ENCODE assay signal across 8 cellular contexts in genomic region chr1:223748773-223749733, GRCh38. TPM values are rescaled to one million over a fixed set of nuclear protein-coding genes. Genes with fewer than 3 reads are reported as not detected.
A peak's percentile ranks its signal among the peaks of the same experiment; 100 is the strongest.
DNase-seq lines count a peak whose midpoint lies in the region; ATAC-seq and TF ChIP-seq lines count a peak whose summit lies in the region.

No MANE protein-coding gene starts in this region.

- intact Hi-C loops in right lobe of liver (cut with DNase I) = loop anchor here (5.0 kb wide), 1 partner anchor 37 kb away; the partner anchor contains the start of gene CAPN2 (in 2 of the 2)

- no peaks in the 10 kb centered on the region for H3K9me3 ChIP-seq in right lobe of liver

- WGBS in right lobe of liver (ENCODE audit: insufficient coverage, low coverage, low lambda C conversion rate, missing lambda C conversion rate) = 11% methylated on average over 37 of the region's 61 CpGs

- H3K4me3 ChIP-seq in right lobe of liver = peak overlapping the region; percentile 52 to 59 (median 57)

- H3K36me3 ChIP-seq in right lobe of liver = peaks cover 0 to 3% (median 1%) of the 10 kb centered on the region in 4 donors

- peak; percentile 58 for ATAC-seq in GM21367 (IDR thresholded peaks at IDR 0.05; ENCODE audit: unreplicated experiment)
- ATAC-seq in right lobe of liver = peak; percentile 89 to 95 (median 92)

- H3K27me3 ChIP-seq in right lobe of liver = no peaks in the 10 kb centered on the region

- TF ChIP-seq CTCF in right lobe of liver (IDR thresholded peaks at IDR 0.05) = peak; percentile 88 to 97 (median 96)

- no peak for TF ChIP-seq POLR2A in right lobe of liver (IDR thresholded peaks at IDR 0.05)

- peak overlapping the region in 2 of 3 donors; percentile 8 to 18 for H3K27ac ChIP-seq in right lobe of liver

- peak; percentile 81 for DNase-seq in CD1c-positive myeloid dendritic cell (ENCODE audit: extremely low spot score)
- DNase-seq in Kasumi-1 (lab: John Stamatoyannopoulos, UW) = peak; percentile 43 to 51
- peak; percentile 50 to 60 for DNase-seq in activated CD4-positive, alpha-beta T cell treated with anti-CD3 and anti-CD28 coated beads, Interleukin-2, amount 50 U/mL, for 4 hours
- DNase-seq in dermis microvascular lymphatic vessel endothelial cell (ENCODE audit: low read depth in 2 of 2) = peak; percentile 16 to 66
- peak; percentile 68 to 78 (median 69) for DNase-seq in right lobe of liver
- peak; percentile 63 for DNase-seq in stimulated activated CD4-positive, alpha-beta T cell treated with anti-CD3 and anti-CD28 coated beads, Interleukin-4, amount 100 ng/mL, for 24 hours
- DNase-seq in LoVo (ENCODE audit: low spot score) = no peak

- H3K4me1 ChIP-seq in right lobe of liver = peaks cover 0 to 14% (median 0%) of the 10 kb centered on the region in 4 donors

RNA-seq across cellular contexts. Expression of gene CAPN2, which starts 36.7 kb away (rescaled TPM):
- total RNA-seq in dermis microvascular lymphatic vessel endothelial cell (147 and 203 TPM in 2 replicates), right lobe of liver (10 to 100 TPM; 17.5 to 53.1 (median 33.1) TPM)
